ENCODE assay signal across 1 cellular context in genomic region chr9:109857337-109857736, GRCh38.
TF ChIP-seq lines count a peak whose summit lies in the region.

No MANE protein-coding gene starts in this region.

TF ChIP-seq in IMR-90, 13 proteins besides CTCF, POLR2A, EP300 and RAD21:
- no peak for TF ChIP-seq FOS (IDR thresholded peaks at IDR 0.05; ENCODE audit: low read depth, low read length)
- TF ChIP-seq CEBPB (IDR thresholded peaks at IDR 0.05; ENCODE audit: low read depth, low read length): no peak
- no peak for TF ChIP-seq NFE2L2 (IDR thresholded peaks at IDR 0.05; ENCODE audit: low read depth, low read length)
- TF ChIP-seq BHLHE40 (IDR thresholded peaks at IDR 0.05; ENCODE audit: low read depth, low read length): no peak
- TF ChIP-seq RCOR1 (IDR thresholded peaks at IDR 0.05; ENCODE audit: insufficient replicate concordance, low read length): no peak
- no peak for TF ChIP-seq ELK1 (IDR thresholded peaks at IDR 0.05; ENCODE audit: borderline replicate concordance, low read depth, low read length)
- TF ChIP-seq RFX5 (IDR thresholded peaks at IDR 0.05; ENCODE audit: low read depth, low read length): no peak
- no peak for TF ChIP-seq MAFK (IDR thresholded peaks at IDR 0.05; ENCODE audit: low read depth, low read length)
- TF ChIP-seq MXI1 (IDR thresholded peaks at IDR 0.05; ENCODE audit: borderline replicate concordance, low read depth, low read length): no peak
- TF ChIP-seq CHD1 (IDR thresholded peaks at IDR 0.05; ENCODE audit: low read depth, low read length): no peak
- TF ChIP-seq, protein P1, sequence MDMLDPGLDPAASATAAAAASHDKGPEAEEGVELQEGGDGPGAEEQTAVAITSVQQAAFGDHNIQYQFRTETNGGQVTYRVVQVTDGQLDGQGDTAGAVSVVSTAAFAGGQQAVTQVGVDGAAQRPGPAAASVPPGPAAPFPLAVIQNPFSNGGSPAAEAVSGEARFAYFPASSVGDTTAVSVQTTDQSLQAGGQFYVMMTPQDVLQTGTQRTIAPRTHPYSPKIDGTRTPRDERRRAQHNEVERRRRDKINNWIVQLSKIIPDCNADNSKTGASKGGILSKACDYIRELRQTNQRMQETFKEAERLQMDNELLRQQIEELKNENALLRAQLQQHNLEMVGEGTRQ (IDR thresholded peaks at IDR 0.05; ENCODE audit: low read depth, low read length): no peak
- TF ChIP-seq SMC3 (IDR thresholded peaks at IDR 0.05; ENCODE audit: low read depth, low read length): no peak
- no peak for TF ChIP-seq MAZ (IDR thresholded peaks at IDR 0.05; ENCODE audit: borderline replicate concordance, low read depth, low read length)
